10 cellular contexts compared by ENCODE assay signal in genomic region chr3:129023909-129024308, GRCh38. TPM values are rescaled to one million over a fixed set of nuclear protein-coding genes. Genes with fewer than 3 reads are reported as not detected.
DNase-seq lines count a peak whose midpoint lies in the region; ATAC-seq lines count a peak whose summit lies in the region.
"Had no signal": no experiment of that assay in that cellular context is flagged by ENCODE, and none has a peak within 500 bp of the region (broad histone marks: within the 10 kb centered on the region; RNA-seq: fewer than 3 reads in every experiment).

No MANE protein-coding gene starts in this region.

- peak; percentile 27 for ATAC-seq in left colon
- ATAC-seq in activated CD8-positive, alpha-beta T cell treated with anti-CD3 and anti-CD28 coated beads, Interleukin-2, amount 10 ng/mL, durations not matched to agents 7 days and 5 days: no peak
- ATAC-seq in GM21723 (IDR thresholded peaks at IDR 0.05; ENCODE audit: unreplicated experiment): no peak

- CTCF ChIA-PET in activated CD8-positive, alpha-beta T cell treated with anti-CD3 and anti-CD28 coated beads, Interleukin-2, amount 10 ng/mL, durations not matched to agents 7 days and 5 days (lab: Charles Lee): interaction anchor here (1.4 kb wide), 1 partner anchor 25 kb away, joined by 7 read pairs; no protein-coding TSS in a partner anchor

- H3K9me3 Mint-ChIP-seq in activated CD8-positive, alpha-beta T cell treated with anti-CD3 and anti-CD28 coated beads, Interleukin-2, amount 10 ng/mL, durations not matched to agents 7 days and 5 days (ENCODE audit: insufficient read depth): no peaks in the 10 kb centered on the region

- intact Hi-C loops in left colon (cut with DNase I, micrococcal nuclease): no loop called here

- no peaks in the 10 kb centered on the region for H3K36me3 Mint-ChIP-seq in activated CD8-positive, alpha-beta T cell treated with anti-CD3 and anti-CD28 coated beads, Interleukin-2, amount 10 ng/mL, durations not matched to agents 7 days and 5 days (ENCODE audit: low read depth)

- DNase-seq in COR-L47 (lab: John Stamatoyannopoulos, UW): peak; percentile 59
- peak; percentile 49 for DNase-seq in HPDE6-E6E7 (ENCODE audit: extremely low spot score)
- peak; percentile 17 to 39 for DNase-seq in SW 1271 (lab: John Stamatoyannopoulos, UW)
- DNase-seq in left colon: no peak
- no peak for DNase-seq in KG1 (lab: John Stamatoyannopoulos, UW)
- no peak for DNase-seq in activated CD8-positive, alpha-beta T cell treated with anti-CD3 and anti-CD28 coated beads, Interleukin-2, amount 10 ng/mL, durations not matched to agents 7 days and 5 days
- no peak for DNase-seq in effector CD4-positive, alpha-beta T cell
- DNase-seq: mesenchymal stem cell had no signal

- no peak overlapping the region for H3K4me3 Mint-ChIP-seq in activated CD8-positive, alpha-beta T cell treated with anti-CD3 and anti-CD28 coated beads, Interleukin-2, amount 10 ng/mL, durations not matched to agents 7 days and 5 days

- no peaks in the 10 kb centered on the region for H3K27me3 Mint-ChIP-seq in activated CD8-positive, alpha-beta T cell treated with anti-CD3 and anti-CD28 coated beads, Interleukin-2, amount 10 ng/mL, durations not matched to agents 7 days and 5 days (ENCODE audit: low read depth)

- H3K4me1 Mint-ChIP-seq in activated CD8-positive, alpha-beta T cell treated with anti-CD3 and anti-CD28 coated beads, Interleukin-2, amount 10 ng/mL, durations not matched to agents 7 days and 5 days (ENCODE audit: low read depth): peaks cover 33% of the 10 kb centered on the region

- no peak overlapping the region for H3K27ac Mint-ChIP-seq in activated CD8-positive, alpha-beta T cell treated with anti-CD3 and anti-CD28 coated beads, Interleukin-2, amount 10 ng/mL, durations not matched to agents 7 days and 5 days

- POLR2A ChIA-PET in activated CD8-positive, alpha-beta T cell treated with anti-CD3 and anti-CD28 coated beads, Interleukin-2, amount 10 ng/mL, durations not matched to agents 7 days and 5 days (lab: Charles Lee): no interaction called here

RNA-seq across cellular contexts. Expression of gene EFCC1, which starts 22.8 kb away (rescaled TPM):
- total RNA-seq in left colon: 1 to 10 TPM; 1.7 to 3.7 TPM
- total RNA-seq in activated CD8-positive, alpha-beta T cell treated with anti-CD3 and anti-CD28 coated beads, Interleukin-2, amount 10 ng/mL, durations not matched to agents 7 days and 5 days: under 1 TPM; 0.13 to 0.21 TPM

RNA-seq across cellular contexts. Expression of gene CFAP92, which starts 30.0 kb away (rescaled TPM):
- 1 to 10 TPM; 2.1 to 2.9 TPM for total RNA-seq in left colon
- total RNA-seq in activated CD8-positive, alpha-beta T cell treated with anti-CD3 and anti-CD28 coated beads, Interleukin-2, amount 10 ng/mL, durations not matched to agents 7 days and 5 days: under 1 TPM; 0.18 to 0.26 TPM

RNA-seq across cellular contexts. Expression of gene GP9, which starts 36.7 kb away (rescaled TPM):
- total RNA-seq in left colon: under 1 TPM; 0.39 to 0.55 TPM
- not detected for total RNA-seq in activated CD8-positive, alpha-beta T cell treated with anti-CD3 and anti-CD28 coated beads, Interleukin-2, amount 10 ng/mL, durations not matched to agents 7 days and 5 days
- total RNA-seq: dermis microvascular lymphatic vessel endothelial cell had no signal

Comparison
In these comparisons a context has a peak if more than half of its experiments do, and no peak if none do; other contexts are left out.
1. DNase-seq: peak in COR-L47 (single experiment), HPDE6-E6E7 (single experiment) and SW 1271 (2 of 2); none in left colon (0 of 2), KG1 (single experiment), activated CD8-positive, alpha-beta T cell treated with anti-CD3 and anti-CD28 coated beads, Interleukin-2, amount 10 ng/mL, durations not matched to agents 7 days and 5 days (single experiment) and effector CD4-positive, alpha-beta T cell (single experiment).